ENCODE assay signal across 20 cellular contexts in genomic region chr2:140288726-140289125, GRCh38.
DNase-seq lines count a peak whose midpoint lies in the region; ATAC-seq, FAIRE-seq and TF ChIP-seq lines count a peak whose summit lies in the region.
"Had no signal": no experiment of that assay in that cellular context is flagged by ENCODE, and none has a peak within 500 bp of the region (broad histone marks: within the 10 kb centered on the region; RNA-seq: fewer than 3 reads in every experiment).

No MANE protein-coding gene starts in this region.

- H3K36me3 ChIP-seq in HepG2 (replicated peaks in 1 of 2; ENCODE audit: control insufficient read depth in 1 of 2, insufficient read depth in 2 of 2, low read length in 2 of 2) (no peaks in the 10 kb centered on the region), right lobe of liver (no peaks in the 10 kb centered on the region)
- H3K36me3 ChIP-seq: BE2C, BLaER1 had no signal

- H3K4me3 ChIP-seq in HepG2 (replicated peaks in 1 of 3; ENCODE audit: insufficient read depth in 1 of 3, low read depth in 2 of 3, low read length in 3 of 3) (no peak overlapping the region), right lobe of liver (no peak overlapping the region)
- H3K4me3 ChIP-seq: BLaER1 had no signal

- no peak for TF ChIP-seq EP300 in HepG2 (IDR thresholded peaks at IDR 0.05; ENCODE audit: low read depth in 2 of 2, low read length in 2 of 2)
- no peak for TF ChIP-seq EP300 in HepG2 (CRISPR knock-in tag; IDR thresholded peaks at IDR 0.05; ENCODE audit: borderline replicate concordance)

- no peak for TF ChIP-seq POLR2A in HepG2 (IDR thresholded peaks at IDR 0.05; ENCODE audit: insufficient read depth in 1 of 2, low read depth in 2 of 2, low read length in 2 of 2)
- TF ChIP-seq POLR2A in right lobe of liver (IDR thresholded peaks at IDR 0.05) = no peak

- no peak overlapping the region for H3K27ac Mint-ChIP-seq in Calu3 (ENCODE audit: unreplicated experiment)
- H3K27ac Mint-ChIP-seq: CD14-positive monocyte; CD4-positive, alpha-beta memory T cell; CD4-positive, CD25-positive, alpha-beta regulatory T cell; CD8-positive, alpha-beta memory T cell had no signal

- no peaks in the 10 kb centered on the region for H3K79me2 ChIP-seq in HepG2 (ENCODE audit: insufficient read depth, low read length)

- no peak for TF ChIP-seq RAD21 in HepG2 (CRISPR knock-in tag; IDR thresholded peaks at IDR 0.05)

- H3K9ac ChIP-seq in HepG2 (ENCODE audit: insufficient read depth, low read depth, low read length) = no peak overlapping the region
- H3K9ac ChIP-seq: BLaER1 had no signal

- no peaks in the 10 kb centered on the region for H3K9me3 Mint-ChIP-seq in Calu3 (ENCODE audit: low read depth, unreplicated experiment)
- H3K9me3 Mint-ChIP-seq: CD14-positive monocyte had no signal

- H3K27ac ChIP-seq in HepG2 (ENCODE audit: extremely low read length, insufficient read depth, low read length) = no peak overlapping the region
- no peak overlapping the region for H3K27ac ChIP-seq in right lobe of liver
- H3K27ac ChIP-seq: BLaER1 had no signal

- H3K9me3 ChIP-seq in HepG2 (ENCODE audit: low read length) (no peaks in the 10 kb centered on the region), right lobe of liver (no peaks in the 10 kb centered on the region)
- H3K9me3 ChIP-seq: BE2C, BLaER1 had no signal

- no peaks in the 10 kb centered on the region for H3K36me3 Mint-ChIP-seq in Calu3 (ENCODE audit: insufficient read depth, unreplicated experiment)
- H3K36me3 Mint-ChIP-seq: CD14-positive monocyte; CD4-positive, alpha-beta memory T cell; CD4-positive, CD25-positive, alpha-beta regulatory T cell; CD8-positive, alpha-beta memory T cell had no signal

- POLR2A ChIA-PET in HepG2 (lab: Yijun Ruan, JAX) = no interaction called here

- H3K4me1 Mint-ChIP-seq in Calu3 (ENCODE audit: low read depth, unreplicated experiment) = peaks cover 9% of the 10 kb centered on the region
- H3K4me1 Mint-ChIP-seq: CD14-positive monocyte; CD4-positive, alpha-beta memory T cell; CD4-positive, CD25-positive, alpha-beta regulatory T cell; CD8-positive, alpha-beta memory T cell had no signal

- H3K4me1 ChIP-seq in HepG2 (ENCODE audit: insufficient read depth, low read length) = no peaks in the 10 kb centered on the region
- no peaks in the 10 kb centered on the region for H3K4me1 ChIP-seq in right lobe of liver
- H3K4me1 ChIP-seq: BE2C, BLaER1 had no signal

- no peak overlapping the region for H3K4me2 ChIP-seq in HepG2 (ENCODE audit: low read depth, low read length)
- H3K4me2 ChIP-seq: BLaER1 had no signal

- TF ChIP-seq CTCF in HepG2 (CRISPR knock-in tag; IDR thresholded peaks at IDR 0.05) = no peak
- no peak for TF ChIP-seq CTCF in right lobe of liver (IDR thresholded peaks at IDR 0.05)
- no peak for TF ChIP-seq CTCF in Calu3 (IDR thresholded peaks at IDR 0.05; ENCODE audit: unreplicated experiment)

- intact Hi-C loops in HepG2 (cut with micrococcal nuclease; ENCODE audit: unreplicated experiment) (no loop called here), right lobe of liver (cut with DNase I) (no loop called here), Calu3 (cut with micrococcal nuclease; ENCODE audit: unreplicated experiment) (no loop called here)

- in situ Hi-C loops in HepG2 (cut with HindIII; ENCODE audit: extremely low pct_ligation_motif_present, low pct_unique_long_range_greater_than_20kb) = no loop called here

- no peak overlapping the region for H2AFZ ChIP-seq in HepG2 (ENCODE audit: low read length)

- FAIRE-seq in HepG2 (lab: Jason Lieb, UNC) = no peak
- FAIRE-seq: D721Med, GM12891, GM19239 had no signal

- no peaks in the 10 kb centered on the region for H3K27me3 ChIP-seq in HepG2 (ENCODE audit: control insufficient read depth in 1 of 2, insufficient read depth in 2 of 2, low read length in 2 of 2)
- H3K27me3 ChIP-seq in right lobe of liver = no peaks in the 10 kb centered on the region
- H3K27me3 ChIP-seq: BE2C, BLaER1 had no signal

- no peak for ATAC-seq in HepG2
- no peak for ATAC-seq in right lobe of liver

- no peaks in the 10 kb centered on the region for H3K27me3 Mint-ChIP-seq in Calu3 (ENCODE audit: unreplicated experiment)
- H3K27me3 Mint-ChIP-seq: CD4-positive, alpha-beta memory T cell; CD4-positive, CD25-positive, alpha-beta regulatory T cell; CD8-positive, alpha-beta memory T cell had no signal

- no peaks in the 10 kb centered on the region for H4K20me1 ChIP-seq in HepG2 (ENCODE audit: insufficient read depth, low read length)
- H4K20me1 ChIP-seq: BLaER1 had no signal

- no peak overlapping the region for H3K4me3 Mint-ChIP-seq in Calu3 (ENCODE audit: low read depth, unreplicated experiment)
- H3K4me3 Mint-ChIP-seq: CD14-positive monocyte; CD4-positive, alpha-beta memory T cell; CD4-positive, CD25-positive, alpha-beta regulatory T cell; CD8-positive, alpha-beta memory T cell had no signal

- BruUV-seq in HepG2 (replicated peaks; lab: Mats Ljungman, UMichigan) = no TSS peak
- BruUV-seq in Calu3 (replicated peaks; lab: Mats Ljungman, UMichigan) = no TSS peak

- no peak for DNase-seq in HepG2 (ENCODE audit: low spot score)
- DNase-seq in right lobe of liver = no peak
- DNase-seq in NCI-H69 (lab: John Stamatoyannopoulos, UW) = peak; percentile 20
- no peak for DNase-seq in stimulated activated CD4-positive, alpha-beta T cell treated with anti-CD3 and anti-CD28 coated beads, Interleukin-2, amount 100 ng/mL, for 48 hours
- DNase-seq in Calu3 = no peak
- DNase-seq: 8988T; ACHN; BE2C; C1 segment of cervical spinal cord; CD4-positive, alpha-beta memory T cell; CD4-positive, CD25-positive, alpha-beta regulatory T cell; CD8-positive, alpha-beta memory T cell; COR-L47; DMS79 treated with DMSO at 0.1 percent for 48 hours; GF-D8 had no signal

- CTCF ChIA-PET in HepG2 (lab: Yijun Ruan, JAX; ENCODE audit: low intra/inter-chr PET ratio, low total read pairs) (no interaction called here), Calu3 (lab: Charles Lee) (no interaction called here)

TF ChIP-seq in HepG2, 621 proteins besides CTCF, POLR2A, EP300 and RAD21:
- TF ChIP-seq NFIC (IDR thresholded peaks at IDR 0.05; ENCODE audit: low read length) (no peak), MIXL1 (CRISPR knock-in tag; IDR thresholded peaks at IDR 0.05) (no peak), MAFK (conservative IDR thresholded peaks at IDR 0.05 in 1 of 2, IDR thresholded peaks at IDR 0.05 in 1 of 2; ENCODE audit: low read length in 2 of 2) (peak; percentile 60 to 69; a peak in 3 of 4 replicates), ELF4 (CRISPR knock-in tag; IDR thresholded peaks at IDR 0.05; ENCODE audit: borderline replicate concordance) (no peak), ZNF317 (CRISPR knock-in tag; IDR thresholded peaks at IDR 0.05) (no peak), FOXA1 (IDR thresholded peaks at IDR 0.05) (no peak), FOXA1 (CRISPR knock-in tag; IDR thresholded peaks at IDR 0.05) (no peak), MAFF (IDR thresholded peaks at IDR 0.05; ENCODE audit: low read depth, low read length) (peak; percentile 50), ZNF251 (CRISPR knock-in tag; IDR thresholded peaks at IDR 0.05) (no peak), CHD4 (IDR thresholded peaks at IDR 0.05; ENCODE audit: borderline replicate concordance, low read length) (no peak), ISL2 (CRISPR knock-in tag; IDR thresholded peaks at IDR 0.05) (no peak)
